ENCODE assay signal across 25 cellular contexts in the genomic region with DNA sequence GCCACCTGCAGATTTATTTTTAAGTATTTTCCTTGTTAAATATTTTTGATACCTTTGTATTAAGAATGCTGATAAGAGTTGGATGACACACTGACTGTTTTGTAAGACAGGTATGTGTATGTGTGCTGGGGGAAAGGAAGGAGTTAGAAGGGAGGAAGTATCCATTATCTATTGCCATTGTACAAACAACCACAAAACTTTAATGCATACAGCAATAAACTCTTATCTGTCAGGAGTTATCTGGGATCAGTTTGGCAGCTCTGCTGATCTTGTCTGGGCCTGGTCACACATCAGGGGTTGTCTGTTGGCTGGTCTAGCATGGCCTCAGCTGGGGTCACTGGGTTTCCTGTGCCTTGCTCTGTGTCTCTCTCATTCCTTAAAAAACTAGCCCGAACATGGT.
DNase-seq lines count a peak whose midpoint lies in the region; FAIRE-seq and TF ChIP-seq lines count a peak whose summit lies in the region.
"Had no signal": no experiment of that assay in that cellular context is flagged by ENCODE, and none has a peak within 500 bp of the region (broad histone marks: within the 10 kb centered on the region; RNA-seq: fewer than 3 reads in every experiment).

No MANE protein-coding gene starts in this region.

- H3K4me2 ChIP-seq in keratinocyte (ENCODE audit: control insufficient read depth, extremely low read depth, insufficient read depth, low read depth, low read length), result peak overlapping the region; percentile 29
- H3K4me2 ChIP-seq: BLaER1 had no signal

- peaks cover 0 to 10% (median 6%) of the 10 kb centered on the region in 3 donors for H3K4me1 Mint-ChIP-seq in CD8-positive, alpha-beta memory T cell
- H3K4me1 Mint-ChIP-seq: H9 had no signal

- no peaks in the 10 kb centered on the region for H4K20me1 ChIP-seq in keratinocyte (ENCODE audit: control insufficient read depth, extremely low read depth, insufficient read depth, low read length)
- H4K20me1 ChIP-seq: BLaER1 had no signal

- POLR2A ChIA-PET in CD8-positive, alpha-beta memory T cell (lab: Charles Lee), result no interaction called here

- H3K27me3 ChIP-seq in keratinocyte (ENCODE audit: control insufficient read depth, extremely low read depth, insufficient read depth, low read length), result no peaks in the 10 kb centered on the region
- no peaks in the 10 kb centered on the region for H3K27me3 ChIP-seq in CD8-positive, alpha-beta memory T cell (ENCODE audit: insufficient read depth, low read length, poor library complexity, severe bottlenecking)
- H3K27me3 ChIP-seq: BLaER1 had no signal

- H3K36me3 ChIP-seq in keratinocyte (ENCODE audit: control insufficient read depth in 2 of 2, extremely low read depth in 1 of 2, insufficient read depth in 2 of 2, low read length in 2 of 2), result no peaks in the 10 kb centered on the region
- H3K36me3 ChIP-seq in CD8-positive, alpha-beta memory T cell (ENCODE audit: insufficient read depth, low read length), result no peaks in the 10 kb centered on the region
- H3K36me3 ChIP-seq: BLaER1 had no signal

- no peaks in the 10 kb centered on the region for H3K9me1 ChIP-seq in keratinocyte (ENCODE audit: control insufficient read depth, extremely low read depth, insufficient read depth, low read length)

- no peak for TF ChIP-seq CTCF in LNCaP clone FGC (IDR thresholded peaks at IDR 0.05; ENCODE audit: control insufficient read depth, extremely low read depth, insufficient read depth)
- TF ChIP-seq CTCF in keratinocyte (optimal IDR thresholded peaks at IDR 0.05 in 1 of 3, IDR thresholded peaks at IDR 0.05 in 1 of 3, conservative IDR thresholded peaks at IDR 0.05 in 1 of 3; ENCODE audit: extremely low read depth in 1 of 3, insufficient read depth in 2 of 3, low read length in 3 of 3), result no peak

- H3K79me2 ChIP-seq in keratinocyte (ENCODE audit: control insufficient read depth, insufficient read depth, low read length), result no peaks in the 10 kb centered on the region

- no peak overlapping the region for H3K9ac ChIP-seq in keratinocyte (ENCODE audit: control insufficient read depth, extremely low read depth, insufficient read depth, low read length)
- H3K9ac ChIP-seq: BLaER1 had no signal

- no peak overlapping the region for H3K27ac Mint-ChIP-seq in CD8-positive, alpha-beta memory T cell
- H3K27ac Mint-ChIP-seq: CD4-positive, alpha-beta memory T cell; H9; HFFc6 had no signal

- H3K27me3 Mint-ChIP-seq in CD8-positive, alpha-beta memory T cell, result peaks cover 14 to 16% of the 10 kb centered on the region in 2 donors

- no peak overlapping the region for H3K4me3 Mint-ChIP-seq in CD8-positive, alpha-beta memory T cell
- H3K4me3 Mint-ChIP-seq: CD4-positive, alpha-beta memory T cell; H9; HFFc6 had no signal

- peak; percentile 79 for FAIRE-seq in keratinocyte (lab: Jason Lieb, UNC)
- FAIRE-seq: GM12892, HepG2 had no signal

- H2AFZ ChIP-seq in keratinocyte (ENCODE audit: control insufficient read depth, low read length), result peak overlapping the region; percentile 48

- dilution Hi-C loops in keratinocyte (cut with MboI; ENCODE audit: extremely low pct_ligation_motif_present, low sequenced_read_pairs), result no loop called here

- H3K36me3 Mint-ChIP-seq in CD8-positive, alpha-beta memory T cell, result no peaks in the 10 kb centered on the region
- H3K36me3 Mint-ChIP-seq: CD4-positive, alpha-beta memory T cell had no signal

- H3K4me1 ChIP-seq in keratinocyte (ENCODE audit: control insufficient read depth, extremely low read depth, insufficient read depth, low read length), result peaks cover 26% of the 10 kb centered on the region
- H3K4me1 ChIP-seq in CD8-positive, alpha-beta memory T cell (ENCODE audit: insufficient read depth, low read length), result peaks cover 6% of the 10 kb centered on the region

- intact Hi-C loops in head of caudate nucleus (cut with DNase I), result no loop called here

- no peak overlapping the region for H3K27ac ChIP-seq in keratinocyte (ENCODE audit: control insufficient read depth, insufficient read depth, low read length)
- H3K27ac ChIP-seq in CD8-positive, alpha-beta memory T cell (ENCODE audit: low read depth, low read length), result no peak overlapping the region
- H3K27ac ChIP-seq: BLaER1, HL-60 had no signal

- peaks cover 0 to 2% (median 0%) of the 10 kb centered on the region in 5 donors for H3K9me3 Mint-ChIP-seq in CD8-positive, alpha-beta memory T cell
- H3K9me3 Mint-ChIP-seq: CD4-positive, alpha-beta memory T cell; H9 had no signal

- H3K4me3 ChIP-seq in LNCaP clone FGC (ENCODE audit: low read depth, low read length), result no peak overlapping the region
- no peak overlapping the region for H3K4me3 ChIP-seq in keratinocyte (ENCODE audit: control insufficient read depth in 2 of 3, extremely low read depth in 1 of 3, insufficient read depth in 2 of 3, low read depth in 1 of 3, low read length in 3 of 3)
- H3K4me3 ChIP-seq in CD8-positive, alpha-beta memory T cell (ENCODE audit: low read length), result no peak overlapping the region
- H3K4me3 ChIP-seq: BLaER1 had no signal

- CTCF ChIA-PET in CD8-positive, alpha-beta memory T cell (lab: Charles Lee), result no interaction called here

- DNase-seq in LNCaP clone FGC (ENCODE audit: low read depth) (peak; percentile 61), amniotic epithelial cell (ENCODE audit: low read depth) (peak; percentile 23), keratinocyte (ENCODE audit: low read depth, low spot score) (no peak), iPS-NIHi7 (ENCODE audit: extremely low spot score) (no peak), head of caudate nucleus (no peak), NCI-H2227 treated with DMSO at 0.1 percent for 48 hours (lab: John Stamatoyannopoulos, UW) (no peak)
- DNase-seq in CD8-positive, alpha-beta memory T cell, result no peak
- DNase-seq: ACHN; Calu3; CD4-positive, alpha-beta memory T cell; DMS153; H9; HFFc6; KG1; NCI-H1417; NCI-H1694 treated with DMSO at 0.1 percent for 48 hours; NCI-H2081 treated with DMSO at 0.1 percent for 48 hours; NCI-H2171 treated with DMSO at 0.1 percent for 48 hours; NCI-H446 treated with DMSO at 0.1 percent for 48 hours; NCI-H69; SIG-M5 had no signal

- H3K9me3 ChIP-seq in keratinocyte (ENCODE audit: control insufficient read depth, low read depth, low read length), result no peaks in the 10 kb centered on the region
- no peaks in the 10 kb centered on the region for H3K9me3 ChIP-seq in CD8-positive, alpha-beta memory T cell (ENCODE audit: low read length)
- H3K9me3 ChIP-seq: BLaER1 had no signal

Comparison
In these comparisons a context has a peak if more than half of its experiments do, and no peak if none do; other contexts are left out.
1. DNase-seq: peak in LNCaP clone FGC (single experiment) and amniotic epithelial cell (single experiment); none in keratinocyte (single experiment), iPS-NIHi7 (single experiment), head of caudate nucleus (0 of 42), NCI-H2227 treated with DMSO at 0.1 percent for 48 hours (single experiment) and CD8-positive, alpha-beta memory T cell (0 of 5).